In the genomic region with DNA sequence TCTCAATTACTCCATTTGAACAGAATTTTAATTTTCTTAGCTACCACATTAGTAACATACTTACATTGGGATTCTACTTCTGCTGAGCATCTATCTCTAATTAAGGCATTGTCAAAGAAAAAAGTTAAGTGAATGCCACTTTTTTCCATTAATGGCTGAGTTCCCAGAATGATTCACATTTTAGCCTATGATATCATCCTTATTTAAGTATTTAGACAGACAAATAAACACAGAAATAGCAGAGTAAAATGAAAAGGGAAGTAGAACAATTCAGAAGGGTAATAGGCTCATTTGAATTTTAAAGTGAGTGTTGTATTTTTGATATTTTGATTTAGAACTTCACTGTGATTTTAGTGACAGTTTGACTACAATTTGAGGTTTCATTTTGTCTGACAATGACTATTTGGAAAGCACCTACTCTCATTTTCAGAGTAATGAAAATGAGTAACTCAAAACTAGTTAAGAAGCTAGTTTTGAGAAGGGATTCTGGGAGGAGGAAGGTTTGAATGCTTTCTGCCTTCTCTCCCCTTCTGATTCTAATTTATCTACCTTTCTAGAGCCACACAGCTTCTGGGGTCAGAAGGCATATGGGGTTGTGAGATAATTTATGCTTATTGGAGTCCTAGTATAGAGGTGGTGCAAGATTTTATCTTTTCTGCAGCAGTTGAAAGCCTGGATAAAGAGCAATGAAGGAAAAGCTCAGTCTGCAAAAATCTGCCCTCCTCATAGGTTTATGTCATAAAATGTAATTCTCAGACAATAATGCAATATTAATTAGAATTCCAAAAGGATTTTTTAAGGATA, we compare ENCODE assay signal across 1 cellular context.
TF ChIP-seq lines count a peak whose summit lies in the region.

No MANE protein-coding gene starts in this region.

TF ChIP-seq in HEK293, 187 proteins besides CTCF, POLR2A, EP300 and RAD21 (continued from another document):
- TF ChIP-seq YY1 (tag by site-specific recombination; IDR thresholded peaks at IDR 0.05): no peak
- TF ChIP-seq, protein P1, sequence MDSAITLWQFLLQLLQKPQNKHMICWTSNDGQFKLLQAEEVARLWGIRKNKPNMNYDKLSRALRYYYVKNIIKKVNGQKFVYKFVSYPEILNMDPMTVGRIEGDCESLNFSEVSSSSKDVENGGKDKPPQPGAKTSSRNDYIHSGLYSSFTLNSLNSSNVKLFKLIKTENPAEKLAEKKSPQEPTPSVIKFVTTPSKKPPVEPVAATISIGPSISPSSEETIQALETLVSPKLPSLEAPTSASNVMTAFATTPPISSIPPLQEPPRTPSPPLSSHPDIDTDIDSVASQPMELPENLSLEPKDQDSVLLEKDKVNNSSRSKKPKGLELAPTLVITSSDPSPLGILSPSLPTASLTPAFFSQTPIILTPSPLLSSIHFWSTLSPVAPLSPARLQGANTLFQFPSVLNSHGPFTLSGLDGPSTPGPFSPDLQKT (IDR thresholded peaks at IDR 0.05; ENCODE audit: borderline replicate concordance, low read depth, low read length): no peak
- TF ChIP-seq, protein P2, sequence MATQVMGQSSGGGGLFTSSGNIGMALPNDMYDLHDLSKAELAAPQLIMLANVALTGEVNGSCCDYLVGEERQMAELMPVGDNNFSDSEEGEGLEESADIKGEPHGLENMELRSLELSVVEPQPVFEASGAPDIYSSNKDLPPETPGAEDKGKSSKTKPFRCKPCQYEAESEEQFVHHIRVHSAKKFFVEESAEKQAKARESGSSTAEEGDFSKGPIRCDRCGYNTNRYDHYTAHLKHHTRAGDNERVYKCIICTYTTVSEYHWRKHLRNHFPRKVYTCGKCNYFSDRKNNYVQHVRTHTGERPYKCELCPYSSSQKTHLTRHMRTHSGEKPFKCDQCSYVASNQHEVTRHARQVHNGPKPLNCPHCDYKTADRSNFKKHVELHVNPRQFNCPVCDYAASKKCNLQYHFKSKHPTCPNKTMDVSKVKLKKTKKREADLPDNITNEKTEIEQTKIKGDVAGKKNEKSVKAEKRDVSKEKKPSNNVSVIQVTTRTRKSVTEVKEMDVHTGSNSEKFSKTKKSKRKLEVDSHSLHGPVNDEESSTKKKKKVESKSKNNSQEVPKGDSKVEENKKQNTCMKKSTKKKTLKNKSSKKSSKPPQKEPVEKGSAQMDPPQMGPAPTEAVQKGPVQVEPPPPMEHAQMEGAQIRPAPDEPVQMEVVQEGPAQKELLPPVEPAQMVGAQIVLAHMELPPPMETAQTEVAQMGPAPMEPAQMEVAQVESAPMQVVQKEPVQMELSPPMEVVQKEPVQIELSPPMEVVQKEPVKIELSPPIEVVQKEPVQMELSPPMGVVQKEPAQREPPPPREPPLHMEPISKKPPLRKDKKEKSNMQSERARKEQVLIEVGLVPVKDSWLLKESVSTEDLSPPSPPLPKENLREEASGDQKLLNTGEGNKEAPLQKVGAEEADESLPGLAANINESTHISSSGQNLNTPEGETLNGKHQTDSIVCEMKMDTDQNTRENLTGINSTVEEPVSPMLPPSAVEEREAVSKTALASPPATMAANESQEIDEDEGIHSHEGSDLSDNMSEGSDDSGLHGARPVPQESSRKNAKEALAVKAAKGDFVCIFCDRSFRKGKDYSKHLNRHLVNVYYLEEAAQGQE (tag by site-specific recombination; IDR thresholded peaks at IDR 0.05): no peak
- no peak for TF ChIP-seq ZNF560 (tag by site-specific recombination; IDR thresholded peaks at IDR 0.05; ENCODE audit: borderline replicate concordance)
- TF ChIP-seq ZNF24 (tag by site-specific recombination; IDR thresholded peaks at IDR 0.05): no peak
- no peak for TF ChIP-seq ZSCAN23 (tag by site-specific recombination; IDR thresholded peaks at IDR 0.05)
- no peak for TF ChIP-seq ZNF112 (tag by site-specific recombination; IDR thresholded peaks at IDR 0.05)
- TF ChIP-seq GLIS1 (tag by site-specific recombination; IDR thresholded peaks at IDR 0.05): no peak
- TF ChIP-seq, protein P3, sequence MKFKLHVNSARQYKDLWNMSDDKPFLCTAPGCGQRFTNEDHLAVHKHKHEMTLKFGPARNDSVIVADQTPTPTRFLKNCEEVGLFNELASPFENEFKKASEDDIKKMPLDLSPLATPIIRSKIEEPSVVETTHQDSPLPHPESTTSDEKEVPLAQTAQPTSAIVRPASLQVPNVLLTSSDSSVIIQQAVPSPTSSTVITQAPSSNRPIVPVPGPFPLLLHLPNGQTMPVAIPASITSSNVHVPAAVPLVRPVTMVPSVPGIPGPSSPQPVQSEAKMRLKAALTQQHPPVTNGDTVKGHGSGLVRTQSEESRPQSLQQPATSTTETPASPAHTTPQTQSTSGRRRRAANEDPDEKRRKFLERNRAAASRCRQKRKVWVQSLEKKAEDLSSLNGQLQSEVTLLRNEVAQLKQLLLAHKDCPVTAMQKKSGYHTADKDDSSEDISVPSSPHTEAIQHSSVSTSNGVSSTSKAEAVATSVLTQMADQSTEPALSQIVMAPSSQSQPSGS (tag by site-specific recombination; IDR thresholded peaks at IDR 0.05; ENCODE audit: low read depth): 0 out of 2 replicates have a peak, but pooled peaks have one; percentile 33
- no peak for TF ChIP-seq SP3 (tag by site-specific recombination; IDR thresholded peaks at IDR 0.05)
- TF ChIP-seq SP7 (tag by site-specific recombination; IDR thresholded peaks at IDR 0.05): peak; percentile 35; the same call in 1 of the 2 replicates
- no peak for TF ChIP-seq ZNF214 (tag by site-specific recombination; IDR thresholded peaks at IDR 0.05; ENCODE audit: borderline replicate concordance)
- no peak for TF ChIP-seq ZNF501 (tag by site-specific recombination; IDR thresholded peaks at IDR 0.05)
- no peak for TF ChIP-seq ZNF558 (tag by site-specific recombination; IDR thresholded peaks at IDR 0.05)
- no peak for TF ChIP-seq ZNF239 (tag by site-specific recombination; IDR thresholded peaks at IDR 0.05)
- TF ChIP-seq ZSCAN16 (tag by site-specific recombination; IDR thresholded peaks at IDR 0.05): no peak
- no peak for TF ChIP-seq MEIS1 (CRISPR knock-in tag; IDR thresholded peaks at IDR 0.05; ENCODE audit: borderline replicate concordance)
- TF ChIP-seq FEZF1 (tag by site-specific recombination; IDR thresholded peaks at IDR 0.05): peak; percentile 53; the same call in 1 of the 2 replicates
- no peak for TF ChIP-seq ZNF585B (tag by site-specific recombination; IDR thresholded peaks at IDR 0.05)
- no peak for TF ChIP-seq ZNF549 (tag by site-specific recombination; IDR thresholded peaks at IDR 0.05)
- TF ChIP-seq ZNF302 (tag by site-specific recombination; IDR thresholded peaks at IDR 0.05; ENCODE audit: low read depth): no peak
- TF ChIP-seq, protein P4, sequence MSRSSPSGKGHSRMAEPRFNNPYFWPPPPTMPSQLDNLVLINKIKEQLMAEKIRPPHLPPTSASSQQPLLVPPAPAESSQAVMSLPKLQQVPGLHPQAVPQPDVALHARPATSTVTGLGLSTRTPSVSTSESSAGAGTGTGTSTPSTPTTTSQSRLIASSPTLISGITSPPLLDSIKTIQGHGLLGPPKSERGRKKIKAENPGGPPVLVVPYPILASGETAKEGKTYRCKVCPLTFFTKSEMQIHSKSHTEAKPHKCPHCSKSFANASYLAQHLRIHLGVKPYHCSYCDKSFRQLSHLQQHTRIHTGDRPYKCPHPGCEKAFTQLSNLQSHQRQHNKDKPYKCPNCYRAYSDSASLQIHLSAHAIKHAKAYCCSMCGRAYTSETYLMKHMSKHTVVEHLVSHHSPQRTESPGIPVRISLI (tag by site-specific recombination; IDR thresholded peaks at IDR 0.05): peak; percentile 98
- no peak for TF ChIP-seq ZNF776 (tag by site-specific recombination; IDR thresholded peaks at IDR 0.05; ENCODE audit: borderline replicate concordance)
- no peak for TF ChIP-seq ZNF654 (tag by site-specific recombination; IDR thresholded peaks at IDR 0.05; ENCODE audit: low read depth)
- TF ChIP-seq ZNF211 (tag by site-specific recombination; IDR thresholded peaks at IDR 0.05; ENCODE audit: low read depth): no peak
- no peak for TF ChIP-seq MZF1 (tag by site-specific recombination; IDR thresholded peaks at IDR 0.05; ENCODE audit: borderline replicate concordance)
- TF ChIP-seq ZNF10 (tag by site-specific recombination; IDR thresholded peaks at IDR 0.05): no peak
- TF ChIP-seq ZNF157 (tag by site-specific recombination; IDR thresholded peaks at IDR 0.05): no peak
- 0 out of 2 replicates have a peak, but pooled peaks have one; percentile 49 for TF ChIP-seq ZNF843 (tag by site-specific recombination; IDR thresholded peaks at IDR 0.05)
- TF ChIP-seq, protein P5, sequence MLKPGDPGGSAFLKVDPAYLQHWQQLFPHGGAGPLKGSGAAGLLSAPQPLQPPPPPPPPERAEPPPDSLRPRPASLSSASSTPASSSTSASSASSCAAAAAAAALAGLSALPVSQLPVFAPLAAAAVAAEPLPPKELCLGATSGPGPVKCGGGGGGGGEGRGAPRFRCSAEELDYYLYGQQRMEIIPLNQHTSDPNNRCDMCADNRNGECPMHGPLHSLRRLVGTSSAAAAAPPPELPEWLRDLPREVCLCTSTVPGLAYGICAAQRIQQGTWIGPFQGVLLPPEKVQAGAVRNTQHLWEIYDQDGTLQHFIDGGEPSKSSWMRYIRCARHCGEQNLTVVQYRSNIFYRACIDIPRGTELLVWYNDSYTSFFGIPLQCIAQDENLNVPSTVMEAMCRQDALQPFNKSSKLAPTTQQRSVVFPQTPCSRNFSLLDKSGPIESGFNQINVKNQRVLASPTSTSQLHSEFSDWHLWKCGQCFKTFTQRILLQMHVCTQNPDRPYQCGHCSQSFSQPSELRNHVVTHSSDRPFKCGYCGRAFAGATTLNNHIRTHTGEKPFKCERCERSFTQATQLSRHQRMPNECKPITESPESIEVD (tag by site-specific recombination; IDR thresholded peaks at IDR 0.05): peak; percentile 91
- TF ChIP-seq ZNF48 (tag by site-specific recombination; IDR thresholded peaks at IDR 0.05): no peak
- peak; percentile 76 for TF ChIP-seq ZNF629 (tag by site-specific recombination; IDR thresholded peaks at IDR 0.05)
- 0 out of 2 replicates have a peak, but pooled peaks have one; percentile 56 for TF ChIP-seq ZNF184 (tag by site-specific recombination; IDR thresholded peaks at IDR 0.05)
- TF ChIP-seq BCL11A (tag by site-specific recombination; IDR thresholded peaks at IDR 0.05; ENCODE audit: low read depth): 0 out of 2 replicates have a peak, but pooled peaks have one; percentile 23
- peak; percentile 22; the same call in 1 of the 2 replicates for TF ChIP-seq PRDM1 (tag by site-specific recombination; IDR thresholded peaks at IDR 0.05)
- TF ChIP-seq ZNF677 (tag by site-specific recombination; IDR thresholded peaks at IDR 0.05): no peak
- TF ChIP-seq ZNF544 (tag by site-specific recombination; IDR thresholded peaks at IDR 0.05): no peak
- TF ChIP-seq ZXDB (tag by site-specific recombination; IDR thresholded peaks at IDR 0.05): 0 out of 2 replicates have a peak, but pooled peaks have one; percentile 25
- TF ChIP-seq ZBTB1 (tag by site-specific recombination; IDR thresholded peaks at IDR 0.05): no peak
- TF ChIP-seq, protein P6, sequence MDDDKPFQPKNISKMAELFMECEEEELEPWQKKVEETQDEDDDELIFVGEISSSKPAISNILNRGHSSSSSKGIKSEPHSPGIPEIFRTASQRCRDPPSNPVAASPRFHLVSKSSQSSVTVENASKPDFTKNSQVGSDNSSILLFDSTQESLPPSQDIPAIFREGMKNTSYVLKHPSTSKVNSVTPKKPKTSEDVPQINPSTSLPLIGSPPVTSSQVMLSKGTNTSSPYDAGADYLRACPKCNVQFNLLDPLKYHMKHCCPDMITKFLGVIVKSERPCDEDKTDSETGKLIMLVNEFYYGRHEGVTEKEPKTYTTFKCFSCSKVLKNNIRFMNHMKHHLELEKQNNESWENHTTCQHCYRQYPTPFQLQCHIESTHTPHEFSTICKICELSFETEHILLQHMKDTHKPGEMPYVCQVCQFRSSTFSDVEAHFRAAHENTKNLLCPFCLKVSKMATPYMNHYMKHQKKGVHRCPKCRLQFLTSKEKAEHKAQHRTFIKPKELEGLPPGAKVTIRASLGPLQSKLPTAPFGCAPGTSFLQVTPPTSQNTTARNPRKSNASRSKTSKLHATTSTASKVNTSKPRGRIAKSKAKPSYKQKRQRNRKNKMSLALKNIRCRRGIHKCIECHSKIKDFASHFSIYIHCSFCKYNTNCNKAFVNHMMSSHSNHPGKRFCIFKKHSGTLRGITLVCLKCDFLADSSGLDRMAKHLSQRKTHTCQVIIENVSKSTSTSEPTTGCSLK (tag by site-specific recombination; IDR thresholded peaks at IDR 0.05): no peak
- TF ChIP-seq ZNF76 (tag by site-specific recombination; IDR thresholded peaks at IDR 0.05; ENCODE audit: borderline replicate concordance, low read depth): no peak
- TF ChIP-seq ZNF366 (tag by site-specific recombination; conservative IDR thresholded peaks at IDR 0.05): peak; percentile 49
- TF ChIP-seq, protein P7, sequence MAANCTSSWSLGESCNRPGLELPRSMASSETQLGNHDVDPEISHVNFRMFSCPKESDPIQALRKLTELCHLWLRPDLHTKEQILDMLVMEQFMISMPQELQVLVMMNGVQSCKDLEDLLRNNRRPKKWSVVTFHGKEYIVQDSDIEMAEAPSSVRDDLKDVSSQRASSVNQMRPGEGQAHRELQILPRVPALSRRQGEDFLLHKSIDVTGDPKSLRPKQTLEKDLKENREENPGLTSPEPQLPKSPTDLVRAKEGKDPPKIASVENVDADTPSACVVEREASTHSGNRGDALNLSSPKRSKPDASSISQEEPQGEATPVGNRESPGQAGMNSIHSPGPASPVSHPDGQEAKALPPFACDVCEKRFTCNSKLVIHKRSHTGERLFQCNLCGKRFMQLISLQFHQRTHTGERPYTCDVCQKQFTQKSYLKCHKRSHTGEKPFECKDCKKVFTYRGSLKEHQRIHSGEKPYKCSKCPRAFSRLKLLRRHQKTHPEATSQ (tag by site-specific recombination; IDR thresholded peaks at IDR 0.05): no peak
- TF ChIP-seq ZBTB20 (tag by site-specific recombination; IDR thresholded peaks at IDR 0.05): no peak
- no peak for TF ChIP-seq TCF7L2 (IDR thresholded peaks at IDR 0.05; ENCODE audit: borderline replicate concordance, low read depth, low read length)
- no peak for TF ChIP-seq SCRT2 (tag by site-specific recombination; IDR thresholded peaks at IDR 0.05)
- TF ChIP-seq, protein P8, sequence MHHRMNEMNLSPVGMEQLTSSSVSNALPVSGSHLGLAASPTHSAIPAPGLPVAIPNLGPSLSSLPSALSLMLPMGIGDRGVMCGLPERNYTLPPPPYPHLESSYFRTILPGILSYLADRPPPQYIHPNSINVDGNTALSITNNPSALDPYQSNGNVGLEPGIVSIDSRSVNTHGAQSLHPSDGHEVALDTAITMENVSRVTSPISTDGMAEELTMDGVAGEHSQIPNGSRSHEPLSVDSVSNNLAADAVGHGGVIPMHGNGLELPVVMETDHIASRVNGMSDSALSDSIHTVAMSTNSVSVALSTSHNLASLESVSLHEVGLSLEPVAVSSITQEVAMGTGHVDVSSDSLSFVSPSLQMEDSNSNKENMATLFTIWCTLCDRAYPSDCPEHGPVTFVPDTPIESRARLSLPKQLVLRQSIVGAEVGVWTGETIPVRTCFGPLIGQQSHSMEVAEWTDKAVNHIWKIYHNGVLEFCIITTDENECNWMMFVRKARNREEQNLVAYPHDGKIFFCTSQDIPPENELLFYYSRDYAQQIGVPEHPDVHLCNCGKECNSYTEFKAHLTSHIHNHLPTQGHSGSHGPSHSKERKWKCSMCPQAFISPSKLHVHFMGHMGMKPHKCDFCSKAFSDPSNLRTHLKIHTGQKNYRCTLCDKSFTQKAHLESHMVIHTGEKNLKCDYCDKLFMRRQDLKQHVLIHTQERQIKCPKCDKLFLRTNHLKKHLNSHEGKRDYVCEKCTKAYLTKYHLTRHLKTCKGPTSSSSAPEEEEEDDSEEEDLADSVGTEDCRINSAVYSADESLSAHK (tag by site-specific recombination; IDR thresholded peaks at IDR 0.05): no peak
